ENCODE assay signal across 8 cellular contexts in the genomic region with DNA sequence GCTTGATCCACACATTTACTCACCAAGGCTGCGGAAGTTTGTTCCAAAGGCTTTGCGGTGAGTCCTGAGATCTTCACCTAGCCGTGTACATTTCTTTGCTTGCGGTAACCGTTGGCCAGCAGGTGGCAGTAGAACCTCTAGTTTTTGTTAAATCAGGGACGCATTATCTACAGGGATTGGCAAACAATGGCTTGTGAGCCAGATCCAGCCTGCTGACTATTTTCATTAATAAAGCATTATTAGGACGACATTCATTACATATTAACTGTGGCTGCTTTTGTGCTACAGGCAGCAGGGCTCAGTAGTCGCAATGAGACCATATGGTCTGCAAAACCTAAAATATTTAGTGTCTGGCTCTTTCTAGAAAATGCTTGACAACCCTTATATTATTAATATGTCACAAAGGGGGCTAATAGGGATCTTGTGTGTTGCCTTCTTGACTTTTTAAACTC.
DNase-seq lines count a peak whose midpoint lies in the region; ATAC-seq lines count a peak whose summit lies in the region.

No MANE protein-coding gene starts in this region.

- peaks cover 14% of the 10 kb centered on the region for H3K4me1 ChIP-seq in adipocyte (ENCODE audit: control insufficient read depth, insufficient read depth, low read length)

- no peak overlapping the region for H3K9ac ChIP-seq in adipocyte (ENCODE audit: low read length)

- DNase-seq in COLO829 (ENCODE audit: low spot score) (peak; percentile 80), NCI-H1105 (lab: John Stamatoyannopoulos, UW) (peak; percentile 52), SKM-1 (lab: John Stamatoyannopoulos, UW; ENCODE audit: unreplicated experiment) (peak; percentile 27), adipocyte (ENCODE audit: low read depth) (peak; percentile 88), left ventricle myocardium superior (peak; percentile 83), retina (peak; percentile 81)

- H3K9me3 ChIP-seq in adipocyte (ENCODE audit: control insufficient read depth, low read length): no peaks in the 10 kb centered on the region

- H3K4me3 ChIP-seq in adipocyte (ENCODE audit: low read length): no peak overlapping the region

- peak; percentile 71 for ATAC-seq in GM21576 (IDR thresholded peaks at IDR 0.05; ENCODE audit: unreplicated experiment)
- peak; percentile 78 for ATAC-seq in left ventricle myocardium superior
- no peak for ATAC-seq in GM19328 (IDR thresholded peaks at IDR 0.05; ENCODE audit: unreplicated experiment)

- intact Hi-C loops in left ventricle myocardium superior (cut with micrococcal nuclease): loop anchor here (5.0 to 10.0 kb wide), 3 partner anchors 175 to 552 kb away; a partner anchor contains a TSS

- H3K27me3 ChIP-seq in adipocyte (replicated peaks; ENCODE audit: control insufficient read depth, insufficient read depth, low read length): no peaks in the 10 kb centered on the region

- H3K36me3 ChIP-seq in adipocyte (ENCODE audit: control insufficient read depth, insufficient read depth, low read length, severe bottlenecking): no peaks in the 10 kb centered on the region

Comparison
In these comparisons a context has a peak if more than half of its experiments do, and no peak if none do; other contexts are left out.
1. DNase-seq: peak in every context shown above with its lines; median percentile 88 in adipocyte; 83 in left ventricle myocardium superior; 81 in retina; 80 in COLO829; 52 in NCI-H1105; 27 in SKM-1.